Comparison of ENCODE assay signal across 9 cellular contexts in genomic region chr1:21573971-21574458, GRCh38.
DNase-seq lines count a peak whose midpoint lies in the region; ATAC-seq and TF ChIP-seq lines count a peak whose summit lies in the region.
"Had no signal": no experiment of that assay in that cellular context is flagged by ENCODE, and none has a peak within 500 bp of the region (broad histone marks: within the 10 kb centered on the region; RNA-seq: fewer than 3 reads in every experiment).

No MANE protein-coding gene starts in this region.

- DNase-seq in DMS 273 (lab: John Stamatoyannopoulos, UW; ENCODE audit: unreplicated experiment) (peak; percentile 87), HuH-7 (ENCODE audit: low spot score) (peak; percentile 71), NOMO-1 treated with DMSO at 0.1 percent for 48 hours (lab: John Stamatoyannopoulos, UW; ENCODE audit: unreplicated experiment) (peak; percentile 16), cardiac fibroblast (ENCODE audit: low read depth in 2 of 2) (peak; percentile 88 to 95), left kidney (ENCODE audit: low read depth, low spot score) (peak; percentile 92), stromal cell of bone marrow (ENCODE audit: low read depth) (peak; percentile 40), NK-92 (lab: John Stamatoyannopoulos, UW; ENCODE audit: unreplicated experiment) (no peak)

- no peak for ATAC-seq in GM18505 (IDR thresholded peaks at IDR 0.05; ENCODE audit: unreplicated experiment)
- ATAC-seq: T-cell had no signal

- no peak overlapping the region for H3K4me3 ChIP-seq in cardiac fibroblast (replicated peaks in 1 of 2; ENCODE audit: low read depth in 2 of 2, low read length in 2 of 2)

- no peak for TF ChIP-seq POLR2A in GM18505 (IDR thresholded peaks at IDR 0.05; ENCODE audit: borderline replicate concordance, extremely low read depth, insufficient read depth, insufficient read length)

- TF ChIP-seq CTCF in cardiac fibroblast (IDR thresholded peaks at IDR 0.05; ENCODE audit: low read depth, low read length): peak; percentile 64
